ENCODE assay signal across 13 cellular contexts in the genomic region with DNA sequence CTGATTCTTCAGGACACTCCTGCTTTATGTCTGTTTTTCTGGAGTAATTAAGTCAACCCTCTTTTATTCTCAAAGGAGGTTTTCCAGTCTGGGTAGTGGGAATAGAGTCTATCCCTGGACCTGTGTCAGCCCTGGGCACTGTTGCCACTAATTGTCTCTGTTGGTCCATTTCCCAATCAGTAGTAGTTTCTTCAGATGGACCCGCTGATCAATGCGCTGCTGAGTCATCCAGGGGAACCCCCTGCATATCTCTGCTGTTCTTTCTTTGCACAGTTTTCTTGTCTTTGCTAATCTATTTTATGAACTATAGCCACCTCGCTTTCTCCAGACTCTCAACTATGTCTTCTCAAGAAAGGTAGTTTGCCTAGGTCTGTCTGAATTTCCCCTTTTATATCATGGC.
DNase-seq lines count a peak whose midpoint lies in the region; ATAC-seq and TF ChIP-seq lines count a peak whose summit lies in the region.
"Had no signal": no experiment of that assay in that cellular context is flagged by ENCODE, and none has a peak within 500 bp of the region (broad histone marks: within the 10 kb centered on the region; RNA-seq: fewer than 3 reads in every experiment).

No MANE protein-coding gene starts in this region.

- TF ChIP-seq EP300 in upper lobe of left lung (IDR thresholded peaks at IDR 0.05), result no peak

- TF ChIP-seq POLR2A in upper lobe of left lung (IDR thresholded peaks at IDR 0.05), result no peak

- H3K36me3 ChIP-seq in OCI-LY3 (replicated peaks; ENCODE audit: low read depth, low read length), result no peaks in the 10 kb centered on the region
- H3K36me3 ChIP-seq in upper lobe of left lung, result no peaks in the 10 kb centered on the region
- H3K36me3 ChIP-seq: HAP-1 had no signal

- H4K20me1 ChIP-seq in OCI-LY3 (ENCODE audit: insufficient read depth, low read length), result no peaks in the 10 kb centered on the region

- H3K79me2 ChIP-seq in OCI-LY3 (ENCODE audit: low read length), result no peaks in the 10 kb centered on the region

- H3K4me3 ChIP-seq in OCI-LY3 (ENCODE audit: low read length) (peak overlapping the region; percentile 14; the same call in 1 of the 2 replicates), upper lobe of left lung (no peak overlapping the region)
- H3K4me3 ChIP-seq: A549, HAP-1 had no signal

- no peak for TF ChIP-seq CTCF in GM20000 (IDR thresholded peaks at IDR 0.05; ENCODE audit: extremely low read depth, missing control alignments)
- no peak for TF ChIP-seq CTCF in OCI-LY3 (IDR thresholded peaks at IDR 0.05; ENCODE audit: low read depth, low read length)
- TF ChIP-seq CTCF in upper lobe of left lung (IDR thresholded peaks at IDR 0.05), result no peak

- peaks cover 10% of the 10 kb centered on the region; the same call in 1 of the 2 replicates for H3K4me1 ChIP-seq in OCI-LY3 (ENCODE audit: low read length)
- no peaks in the 10 kb centered on the region for H3K4me1 ChIP-seq in upper lobe of left lung
- H3K4me1 ChIP-seq: A549, Caco-2, HAP-1 had no signal

- H3K27me3 ChIP-seq in OCI-LY3 (ENCODE audit: low read depth, low read length) (no peaks in the 10 kb centered on the region), upper lobe of left lung (no peaks in the 10 kb centered on the region)

- H3K9ac ChIP-seq in OCI-LY3 (ENCODE audit: low read length), result no peak overlapping the region

- no peak overlapping the region for H2AFZ ChIP-seq in OCI-LY3 (ENCODE audit: low read depth, low read length)

- ATAC-seq in GM18867 (IDR thresholded peaks at IDR 0.05; ENCODE audit: unreplicated experiment) (peak; percentile 45), upper lobe of left lung (ENCODE audit: low FRiP score in 2 of 2) (no peak)
- no peak for ATAC-seq in stimulated activated naive CD8-positive, alpha-beta T cell treated with anti-CD3 and anti-CD28 coated beads, Interleukin-15, Interleukin-2, amounts not matched to agents 100 U/mL and 50 U/mL, for 24 hours
- ATAC-seq: A549 had no signal

- peak overlapping the region; percentile 41 for H3K4me2 ChIP-seq in OCI-LY3 (ENCODE audit: low read length)
- H3K4me2 ChIP-seq: A549 had no signal

- H3K27ac ChIP-seq in OCI-LY3 (ENCODE audit: low read length), result no peak overlapping the region
- no peak overlapping the region for H3K27ac ChIP-seq in upper lobe of left lung
- H3K27ac ChIP-seq: A549 had no signal

- DNase-seq in GM20000 (ENCODE audit: low spot score) (peak; percentile 3), mucosa of gallbladder (ENCODE audit: low spot score) (peak; percentile 21), DMS79 treated with DMSO at 0.1 percent for 48 hours (lab: John Stamatoyannopoulos, UW) (no peak), upper lobe of left lung (no peak)
- no peak for DNase-seq in stimulated activated naive CD8-positive, alpha-beta T cell treated with anti-CD3 and anti-CD28 coated beads, Interleukin-15, Interleukin-2, amounts not matched to agents 100 U/mL and 50 U/mL, for 24 hours
- DNase-seq: Caco-2; CD8-positive, alpha-beta memory T cell; GF-D8; KG1 had no signal

- 87% methylated on average over 3 of the region's 3 CpGs for WGBS in upper lobe of left lung, 2 donors

- no peaks in the 10 kb centered on the region for H3K9me3 ChIP-seq in OCI-LY3 (ENCODE audit: insufficient read depth, low read length)
- H3K9me3 ChIP-seq in upper lobe of left lung, result no peaks in the 10 kb centered on the region
- H3K9me3 ChIP-seq: A549, Caco-2, HAP-1 had no signal

Comparison
In these comparisons a context has a peak if more than half of its experiments do, and no peak if none do; other contexts are left out.
1. DNase-seq: peak in GM20000 (single experiment) and mucosa of gallbladder (single experiment); none in stimulated activated naive CD8-positive, alpha-beta T cell treated with anti-CD3 and anti-CD28 coated beads, Interleukin-15, Interleukin-2, amounts not matched to agents 100 U/mL and 50 U/mL, for 24 hours (single experiment), DMS79 treated with DMSO at 0.1 percent for 48 hours (single experiment) and upper lobe of left lung (0 of 2).